In genomic region chr3:58234516-58234931, GRCh38 we compare ENCODE assay signal across 12 cellular contexts. TPM values are rescaled to one million over a fixed set of nuclear protein-coding genes. Genes with fewer than 3 reads are reported as not detected.
DNase-seq lines count a peak whose midpoint lies in the region; ATAC-seq and TF ChIP-seq lines count a peak whose summit lies in the region.
"Had no signal": no experiment of that assay in that cellular context is flagged by ENCODE, and none has a peak within 500 bp of the region (broad histone marks: within the 10 kb centered on the region; RNA-seq: fewer than 3 reads in every experiment).

No MANE protein-coding gene starts in this region.

- BruUV-seq in PC-3 (replicated peaks; lab: Mats Ljungman, UMichigan): no TSS peak

- H3K27ac ChIP-seq in PC-3 (ENCODE audit: low read length) (no peak overlapping the region), esophagus muscularis mucosa (replicated peaks in 1 of 4) (no peak overlapping the region)
- H3K27ac ChIP-seq: BLaER1, transverse colon had no signal

- no peak for TF ChIP-seq CTCF in PC-3 (conservative IDR thresholded peaks at IDR 0.05; ENCODE audit: low read depth, low read length)
- no peak for TF ChIP-seq CTCF in fibroblast of mammary gland (conservative IDR thresholded peaks at IDR 0.05; ENCODE audit: control insufficient read depth, insufficient read depth, low read depth, low read length)
- no peak for TF ChIP-seq CTCF in type B pancreatic cell (conservative IDR thresholded peaks at IDR 0.05)
- TF ChIP-seq CTCF in esophagus muscularis mucosa (IDR thresholded peaks at IDR 0.05): no peak

- no peak for TF ChIP-seq EP300 in esophagus muscularis mucosa (IDR thresholded peaks at IDR 0.05)

- H3K9ac ChIP-seq in PC-3 (ENCODE audit: low read length): no peak overlapping the region
- H3K9ac ChIP-seq: BLaER1 had no signal

- no peak overlapping the region for H3K4me3 ChIP-seq in PC-3 (ENCODE audit: low read length)
- no peak overlapping the region for H3K4me3 ChIP-seq in fibroblast of mammary gland (ENCODE audit: control insufficient read depth, low read depth, low read length)
- H3K4me3 ChIP-seq in esophagus muscularis mucosa: no peak overlapping the region
- H3K4me3 ChIP-seq: BLaER1, transverse colon had no signal

- peak overlapping the region; percentile 23 for H3K4me3 Mint-ChIP-seq in type B pancreatic cell

- peaks cover 39% of the 10 kb centered on the region for H3K27me3 Mint-ChIP-seq in type B pancreatic cell

- peak; percentile 30 for DNase-seq in activated CD8-positive, alpha-beta memory T cell treated with anti-CD3 and anti-CD28 coated beads, Interleukin-2, amount 50 U/mL, for 48 hours
- DNase-seq in activated CD8-positive, alpha-beta memory T cell treated with anti-CD3 and anti-CD28 coated beads, Interleukin-2, amount 50 U/mL, for 4 hours: no peak
- DNase-seq in PC-3 (peak; percentile 75), fibroblast of mammary gland (ENCODE audit: low read depth) (peak; percentile 56), type B pancreatic cell (ENCODE audit: extremely low spot score, unreplicated experiment) (no peak), NK-92 (lab: John Stamatoyannopoulos, UW; ENCODE audit: unreplicated experiment) (no peak), esophagus muscularis mucosa (ENCODE audit: extremely low spot score) (no peak)
- no peak for DNase-seq in activated effector memory CD4-positive, alpha-beta T cell treated with Interleukin-2 at 50 U/mL for 16 hours
- DNase-seq: transverse colon had no signal

- intact Hi-C loops in PC-3 (cut with micrococcal nuclease): no loop called here
- intact Hi-C loops in esophagus muscularis mucosa (cut with DNase I): no loop called here

- peaks cover 12% of the 10 kb centered on the region for H3K4me1 Mint-ChIP-seq in type B pancreatic cell (ENCODE audit: unreplicated experiment)

- WGBS in esophagus muscularis mucosa: 46% methylated on average over 4 of the region's 4 CpGs

- H3K27ac Mint-ChIP-seq in type B pancreatic cell: peak overlapping the region; percentile 40

- H3K9me3 Mint-ChIP-seq in type B pancreatic cell: no peaks in the 10 kb centered on the region

- no peaks in the 10 kb centered on the region for H3F3A ChIP-seq in PC-3 (ENCODE audit: low read length, unreplicated experiment)

- no peak overlapping the region for H3K4me2 ChIP-seq in PC-3 (ENCODE audit: low read length)
- H3K4me2 ChIP-seq: BLaER1 had no signal

- peak; percentile 49 for ATAC-seq in PC-3

- no peaks in the 10 kb centered on the region for H3K36me3 ChIP-seq in PC-3 (ENCODE audit: low read depth, low read length)
- H3K36me3 ChIP-seq in esophagus muscularis mucosa: no peaks in the 10 kb centered on the region
- H3K36me3 ChIP-seq: BLaER1, transverse colon had no signal

- H3K4me1 ChIP-seq in PC-3 (ENCODE audit: insufficient read depth, low read length) (peaks cover 27% of the 10 kb centered on the region), esophagus muscularis mucosa (peaks cover 15 to 27% (median 20%) of the 10 kb centered on the region in 4 donors)

- H3K9me3 ChIP-seq in PC-3 (ENCODE audit: low read length): no peaks in the 10 kb centered on the region
- H3K9me3 ChIP-seq in esophagus muscularis mucosa: no peaks in the 10 kb centered on the region
- H3K9me3 ChIP-seq: BLaER1, transverse colon had no signal

- H4K20me1 ChIP-seq in PC-3 (ENCODE audit: low read length): no peaks in the 10 kb centered on the region
- H4K20me1 ChIP-seq: BLaER1 had no signal

- H3K27me3 ChIP-seq in PC-3 (ENCODE audit: low read length) (no peaks in the 10 kb centered on the region), esophagus muscularis mucosa (no peaks in the 10 kb centered on the region)
- H3K27me3 ChIP-seq: BLaER1, transverse colon had no signal

- H3K36me3 Mint-ChIP-seq in type B pancreatic cell: no peaks in the 10 kb centered on the region

- no peaks in the 10 kb centered on the region for H3K9me2 ChIP-seq in PC-3 (replicated peaks; ENCODE audit: low read length)

- H2AFZ ChIP-seq in PC-3 (ENCODE audit: low read length): no peak overlapping the region

- POLR2A ChIA-PET in PC-3 (lab: Charles Lee; ENCODE audit: unreplicated experiment): no interaction called here

- H3K79me2 ChIP-seq in PC-3 (ENCODE audit: low read length): peaks cover 17% of the 10 kb centered on the region

- CTCF ChIA-PET in PC-3 (lab: Charles Lee): interaction anchor here (0.9 to 1.3 kb wide), 3 partner anchors 17 to 72 kb away, joined by 3 to 7 read pairs (median 4); partner anchors contain the start of genes HTD2 and RPP14

- TF ChIP-seq POLR2A in esophagus muscularis mucosa (IDR thresholded peaks at IDR 0.05; ENCODE audit: low read depth): no peak

RNA-seq across cellular contexts. Expression of gene ABHD6, which starts 3.1 kb away (rescaled TPM):
- total RNA-seq in PC-3 (2014; rRNA removed): 11.6 and 13.4 TPM in 2 replicates
- total RNA-seq in type B pancreatic cell (ENCODE audit: low replicate concordance): 15.7 and 25.4 TPM in 2 replicates
- total RNA-seq in esophagus muscularis mucosa: 10 to 100 TPM; 13.1 to 20.3 (median 17.9) TPM

RNA-seq across cellular contexts. Expression of gene DNASE1L3, which starts 23.8 kb away (rescaled TPM):
- total RNA-seq in PC-3 (2014; rRNA removed): 0.36 and 0.63 TPM in 2 replicates
- not detected in 2 replicates for total RNA-seq in type B pancreatic cell (ENCODE audit: low replicate concordance)
- total RNA-seq in esophagus muscularis mucosa: 1 to 10 TPM in 2 of 4 donors, under 1 TPM in 1, not detected in 1; 0.80 to 2.9 (median 2.2) TPM
- total RNA-seq: activated CD8-positive, alpha-beta memory T cell treated with anti-CD3 and anti-CD28 coated beads for 36 hours; epithelial cell of proximal tubule had no signal

Comparison
In these comparisons a context has a peak if more than half of its experiments do, and no peak if none do; other contexts are left out.
1. DNase-seq: peak in activated CD8-positive, alpha-beta memory T cell treated with anti-CD3 and anti-CD28 coated beads, Interleukin-2, amount 50 U/mL, for 48 hours (single experiment), PC-3 (single experiment) and fibroblast of mammary gland (single experiment); none in activated CD8-positive, alpha-beta memory T cell treated with anti-CD3 and anti-CD28 coated beads, Interleukin-2, amount 50 U/mL, for 4 hours (single experiment), type B pancreatic cell (single experiment), activated effector memory CD4-positive, alpha-beta T cell treated with Interleukin-2 at 50 U/mL for 16 hours (single experiment), NK-92 (single experiment) and esophagus muscularis mucosa (single experiment).